8 cellular contexts compared by ENCODE assay signal in genomic region chr12:38905480-38906351, GRCh38. TPM values are rescaled to one million over a fixed set of nuclear protein-coding genes. Genes with fewer than 3 reads are reported as not detected.
DNase-seq lines count a peak whose midpoint lies in the region; ATAC-seq, FAIRE-seq and TF ChIP-seq lines count a peak whose summit lies in the region.

Gene CPNE8 (minus strand): TSS chr12:38905591. CDS start chr12:38905534, 57 bp downstream.

- FAIRE-seq in urothelium cell line (lab: Jason Lieb, UNC) = peak; percentile 86

- ATAC-seq in HG03095 (IDR thresholded peaks at IDR 0.05; ENCODE audit: unreplicated experiment) (peak; percentile 35), omental fat pad (ENCODE audit: low FRiP score) (peak; percentile 76)

- H3K4me3 Mint-ChIP-seq in activated naive CD8-positive, alpha-beta T cell treated with anti-CD3 and anti-CD28 coated beads for 36 hours = peak within 1 kb of the TSS; percentile 84
- H3K4me3 Mint-ChIP-seq in glutamatergic neuron (ENCODE audit: unreplicated experiment) = peak within 1 kb of the TSS; percentile 90

- peak; percentile 36 to 47 for DNase-seq in NCI-H524 (lab: John Stamatoyannopoulos, UW)
- no peak for DNase-seq in NCI-H524 treated with DMSO at 0.1 percent for 48 hours (lab: John Stamatoyannopoulos, UW)
- DNase-seq in SIG-M5 (lab: John Stamatoyannopoulos, UW) = peak; percentile 33
- peak; percentile 50 for DNase-seq in activated naive CD8-positive, alpha-beta T cell treated with anti-CD3 and anti-CD28 coated beads for 36 hours
- peak; percentile 70 for DNase-seq in glutamatergic neuron
- peak; percentile 55 for DNase-seq in omental fat pad (ENCODE audit: low spot score)
- DNase-seq in urothelium cell line (ENCODE audit: low spot score) = peak; percentile 89

- H3K36me3 Mint-ChIP-seq in activated naive CD8-positive, alpha-beta T cell treated with anti-CD3 and anti-CD28 coated beads for 36 hours = no peaks in the 10 kb centered on the region
- H3K36me3 Mint-ChIP-seq in glutamatergic neuron (ENCODE audit: unreplicated experiment) = no peaks in the 10 kb centered on the region

- no peak for TF ChIP-seq CTCF in glutamatergic neuron (IDR thresholded peaks at IDR 0.05; ENCODE audit: partially characterized antibody, unreplicated experiment)
- TF ChIP-seq CTCF in omental fat pad (IDR thresholded peaks at IDR 0.05) = no peak

- no peaks in the 10 kb centered on the region for H3K9me3 Mint-ChIP-seq in activated naive CD8-positive, alpha-beta T cell treated with anti-CD3 and anti-CD28 coated beads for 36 hours
- peaks cover 4% of the 10 kb centered on the region for H3K9me3 Mint-ChIP-seq in glutamatergic neuron (ENCODE audit: unreplicated experiment)

- peak within 1 kb of the TSS; percentile 88 for H3K27ac Mint-ChIP-seq in activated naive CD8-positive, alpha-beta T cell treated with anti-CD3 and anti-CD28 coated beads for 36 hours
- H3K27ac Mint-ChIP-seq in glutamatergic neuron (ENCODE audit: unreplicated experiment) = peak within 1 kb of the TSS; percentile 78

- H3K4me1 Mint-ChIP-seq in activated naive CD8-positive, alpha-beta T cell treated with anti-CD3 and anti-CD28 coated beads for 36 hours = peaks cover 20% of the 10 kb centered on the region
- peaks cover 3% of the 10 kb centered on the region for H3K4me1 Mint-ChIP-seq in glutamatergic neuron (ENCODE audit: low read depth, unreplicated experiment)

- H3K27me3 Mint-ChIP-seq in activated naive CD8-positive, alpha-beta T cell treated with anti-CD3 and anti-CD28 coated beads for 36 hours = peaks cover 50% of the 10 kb centered on the region
- peaks cover 3% of the 10 kb centered on the region for H3K27me3 Mint-ChIP-seq in glutamatergic neuron (ENCODE audit: unreplicated experiment)

RNA-seq across cellular contexts. Expression of gene CPNE8, which starts in this region (rescaled TPM):
- 1 to 10 TPM; 2.3 to 4.2 TPM for total RNA-seq in activated naive CD8-positive, alpha-beta T cell treated with anti-CD3 and anti-CD28 coated beads for 36 hours
- total RNA-seq in glutamatergic neuron (ENCODE audit: unreplicated experiment) (5.9 TPM), omental fat pad (10 to 100 TPM; 16.3 to 42.8 (median 27.3) TPM)
